ENCODE assay signal across 11 cellular contexts in genomic region chr11:67406969-67407699, GRCh38. TPM values are rescaled to one million over a fixed set of nuclear protein-coding genes. Genes with fewer than 3 reads are reported as not detected.
DNase-seq lines count a peak whose midpoint lies in the region; ATAC-seq lines count a peak whose summit lies in the region.
"Had no signal": no experiment of that assay in that cellular context is flagged by ENCODE, and none has a peak within 500 bp of the region (broad histone marks: within the 10 kb centered on the region; RNA-seq: fewer than 3 reads in every experiment).

No MANE protein-coding gene starts in this region.

- no peak overlapping the region for H3K4me3 ChIP-seq in MG63
- H3K4me3 ChIP-seq: HAP-1 had no signal

- peak overlapping the region; percentile 97 for H3K27ac Mint-ChIP-seq in activated T-helper 2 cell treated with anti-CD3 and anti-CD28 coated beads, Interferon-gamma antibody, Interleukin-2, Interleukin-4, amounts not matched to agents 10 μg/mL and 5 μg/mL and 100 μg/mL, durations not matched to agents 14 hours and 24 hours and 36 hours

- ATAC-seq in HG03354 (IDR thresholded peaks at IDR 0.05; ENCODE audit: poor library complexity, severe bottlenecking, unreplicated experiment), result no peak

- H3K27me3 ChIP-seq in MG63, result no peaks in the 10 kb centered on the region

- H3K9me3 Mint-ChIP-seq in activated T-helper 2 cell treated with anti-CD3 and anti-CD28 coated beads, Interferon-gamma antibody, Interleukin-2, Interleukin-4, amounts not matched to agents 10 μg/mL and 5 μg/mL and 100 μg/mL, durations not matched to agents 14 hours and 24 hours and 36 hours, result no peaks in the 10 kb centered on the region

- H3K9me3 ChIP-seq in MG63, result no peaks in the 10 kb centered on the region
- H3K9me3 ChIP-seq: HAP-1 had no signal

- intact Hi-C loops in activated T-helper 2 cell treated with anti-CD3 and anti-CD28 coated beads, Interferon-gamma antibody, Interleukin-2, Interleukin-4, amounts not matched to agents 10 μg/mL and 5 μg/mL and 100 μg/mL, durations not matched to agents 14 hours and 24 hours and 36 hours (cut with micrococcal nuclease), result no loop called here

- H3K36me3 ChIP-seq in MG63, result no peaks in the 10 kb centered on the region
- H3K36me3 ChIP-seq: HAP-1 had no signal

- H3K36me3 Mint-ChIP-seq in activated T-helper 2 cell treated with anti-CD3 and anti-CD28 coated beads, Interferon-gamma antibody, Interleukin-2, Interleukin-4, amounts not matched to agents 10 μg/mL and 5 μg/mL and 100 μg/mL, durations not matched to agents 14 hours and 24 hours and 36 hours (ENCODE audit: low read depth), result peaks cover 50% of the 10 kb centered on the region

- peak; percentile 36 for DNase-seq in CD1c-positive myeloid dendritic cell (ENCODE audit: extremely low spot score)
- DNase-seq in HT-29 (ENCODE audit: low spot score), result peak; percentile 49
- no peak for DNase-seq in activated T-helper 2 cell treated with anti-CD3 and anti-CD28 coated beads, Interferon-gamma antibody, Interleukin-2, Interleukin-4, amounts not matched to agents 10 μg/mL and 5 μg/mL and 100 μg/mL, durations not matched to agents 14 hours and 24 hours and 36 hours (ENCODE audit: low spot score)
- peak; percentile 49 for DNase-seq in myocyte (ENCODE audit: low read depth)
- no peak for DNase-seq in MG63
- DNase-seq in NCI-H510A treated with DMSO at 0.1 percent for 48 hours (lab: John Stamatoyannopoulos, UW), result no peak
- no peak for DNase-seq in MV-4-11 (lab: John Stamatoyannopoulos, UW)
- DNase-seq: dermis blood vessel endothelial cell, MM.1S had no signal

- H3K27me3 Mint-ChIP-seq in activated T-helper 2 cell treated with anti-CD3 and anti-CD28 coated beads, Interferon-gamma antibody, Interleukin-2, Interleukin-4, amounts not matched to agents 10 μg/mL and 5 μg/mL and 100 μg/mL, durations not matched to agents 14 hours and 24 hours and 36 hours (ENCODE audit: low read depth), result no peaks in the 10 kb centered on the region

- peak overlapping the region; percentile 97 for H3K4me3 Mint-ChIP-seq in activated T-helper 2 cell treated with anti-CD3 and anti-CD28 coated beads, Interferon-gamma antibody, Interleukin-2, Interleukin-4, amounts not matched to agents 10 μg/mL and 5 μg/mL and 100 μg/mL, durations not matched to agents 14 hours and 24 hours and 36 hours (ENCODE audit: low read depth)

- peaks cover 58% of the 10 kb centered on the region for H3K4me1 Mint-ChIP-seq in activated T-helper 2 cell treated with anti-CD3 and anti-CD28 coated beads, Interferon-gamma antibody, Interleukin-2, Interleukin-4, amounts not matched to agents 10 μg/mL and 5 μg/mL and 100 μg/mL, durations not matched to agents 14 hours and 24 hours and 36 hours (ENCODE audit: low read depth)

RNA-seq across cellular contexts. Expression of gene TBC1D10C, which starts 3.3 kb away (rescaled TPM):
- total RNA-seq in HT-29 (2014; rRNA removed; shearing (Covaris generic)), result 0.15 TPM in 1 of 2 replicates, not detected in the other
- total RNA-seq in activated T-helper 2 cell treated with anti-CD3 and anti-CD28 coated beads, Interferon-gamma antibody, Interleukin-2, Interleukin-4, amounts not matched to agents 10 μg/mL and 5 μg/mL and 100 μg/mL, durations not matched to agents 14 hours and 24 hours and 36 hours, result 112 and 118 TPM in 2 replicates
- not detected in 2 replicates for total RNA-seq in myocyte
- 2.2 TPM for polyA plus RNA-seq in myocyte (2012)
- not detected in 2 replicates for total RNA-seq in MG63 (2014; rRNA removed; shearing (Covaris generic); ENCODE audit: low replicate concordance)

RNA-seq across cellular contexts. Expression of gene PPP1CA, which starts 5.5 kb away (rescaled TPM):
- 610 and 631 TPM in 2 replicates for total RNA-seq in HT-29 (2014; rRNA removed; shearing (Covaris generic))
- 250 and 262 TPM in 2 replicates for total RNA-seq in activated T-helper 2 cell treated with anti-CD3 and anti-CD28 coated beads, Interferon-gamma antibody, Interleukin-2, Interleukin-4, amounts not matched to agents 10 μg/mL and 5 μg/mL and 100 μg/mL, durations not matched to agents 14 hours and 24 hours and 36 hours
- total RNA-seq in myocyte, result 229 and 241 TPM in 2 replicates
- polyA plus RNA-seq in myocyte (2012), result 169 TPM
- total RNA-seq in MG63 (2014; rRNA removed; shearing (Covaris generic); ENCODE audit: low replicate concordance), result 244 and 262 TPM in 2 replicates

RNA-seq across cellular contexts. Expression of gene CARNS1, which starts 8.3 kb away (rescaled TPM):
- 0.70 and 0.76 TPM in 2 replicates for total RNA-seq in HT-29 (2014; rRNA removed; shearing (Covaris generic))
- 0.51 and 0.68 TPM in 2 replicates for total RNA-seq in activated T-helper 2 cell treated with anti-CD3 and anti-CD28 coated beads, Interferon-gamma antibody, Interleukin-2, Interleukin-4, amounts not matched to agents 10 μg/mL and 5 μg/mL and 100 μg/mL, durations not matched to agents 14 hours and 24 hours and 36 hours
- 49.7 and 83.0 TPM in 2 replicates for total RNA-seq in myocyte
- 36.3 TPM for polyA plus RNA-seq in myocyte (2012)
- not detected in 2 replicates for total RNA-seq in MG63 (2014; rRNA removed; shearing (Covaris generic); ENCODE audit: low replicate concordance)

RNA-seq across cellular contexts. Expression of gene RAD9A, which starts 15.3 kb away (rescaled TPM):
- total RNA-seq in HT-29 (2014; rRNA removed; shearing (Covaris generic)), result 35.2 and 38.4 TPM in 2 replicates
- 32.1 and 34.1 TPM in 2 replicates for total RNA-seq in activated T-helper 2 cell treated with anti-CD3 and anti-CD28 coated beads, Interferon-gamma antibody, Interleukin-2, Interleukin-4, amounts not matched to agents 10 μg/mL and 5 μg/mL and 100 μg/mL, durations not matched to agents 14 hours and 24 hours and 36 hours
- 5.5 and 8.1 TPM in 2 replicates for total RNA-seq in myocyte
- 12.4 TPM for polyA plus RNA-seq in myocyte (2012)
- 1.7 and 17.6 TPM in 2 replicates for total RNA-seq in MG63 (2014; rRNA removed; shearing (Covaris generic); ENCODE audit: low replicate concordance)

RNA-seq across cellular contexts. Expression of gene RPS6KB2, which starts 21.2 kb away (rescaled TPM):
- total RNA-seq in HT-29 (2014; rRNA removed; shearing (Covaris generic)), result 125 and 137 TPM in 2 replicates
- 67.6 and 70.2 TPM in 2 replicates for total RNA-seq in activated T-helper 2 cell treated with anti-CD3 and anti-CD28 coated beads, Interferon-gamma antibody, Interleukin-2, Interleukin-4, amounts not matched to agents 10 μg/mL and 5 μg/mL and 100 μg/mL, durations not matched to agents 14 hours and 24 hours and 36 hours
- total RNA-seq in myocyte, result 53.3 and 77.4 TPM in 2 replicates
- polyA plus RNA-seq in myocyte (2012), result 36.0 TPM
- total RNA-seq in MG63 (2014; rRNA removed; shearing (Covaris generic); ENCODE audit: low replicate concordance), result 77.9 and 121 TPM in 2 replicates

Comparison
In these comparisons a context has a peak if more than half of its experiments do, and no peak if none do; other contexts are left out.
1. DNase-seq: peak in CD1c-positive myeloid dendritic cell (single experiment), HT-29 (single experiment) and myocyte (single experiment); none in activated T-helper 2 cell treated with anti-CD3 and anti-CD28 coated beads, Interferon-gamma antibody, Interleukin-2, Interleukin-4, amounts not matched to agents 10 μg/mL and 5 μg/mL and 100 μg/mL, durations not matched to agents 14 hours and 24 hours and 36 hours (single experiment), MG63 (single experiment), NCI-H510A treated with DMSO at 0.1 percent for 48 hours (single experiment) and MV-4-11 (single experiment).
2. RNA of gene TBC1D10C, which starts 3.3 kb away (total RNA-seq): 112 to 118 TPM in activated T-helper 2 cell treated with anti-CD3 and anti-CD28 coated beads, Interferon-gamma antibody, Interleukin-2, Interleukin-4, amounts not matched to agents 10 μg/mL and 5 μg/mL and 100 μg/mL, durations not matched to agents 14 hours and 24 hours and 36 hours; 0.15 TPM in HT-29, not detected in myocyte and not detected in MG63; every median in the first group is over 10 times any median in the second.
3. RNA of gene CARNS1, which starts 8.3 kb away (total RNA-seq): 49.7 to 83.0 TPM in myocyte; 0.70 to 0.76 TPM in HT-29, 0.51 to 0.68 TPM in activated T-helper 2 cell treated with anti-CD3 and anti-CD28 coated beads, Interferon-gamma antibody, Interleukin-2, Interleukin-4, amounts not matched to agents 10 μg/mL and 5 μg/mL and 100 μg/mL, durations not matched to agents 14 hours and 24 hours and 36 hours and not detected in MG63; every median in the first group is over 10 times any median in the second.